1 cellular context compared by ENCODE assay signal in the genomic region with DNA sequence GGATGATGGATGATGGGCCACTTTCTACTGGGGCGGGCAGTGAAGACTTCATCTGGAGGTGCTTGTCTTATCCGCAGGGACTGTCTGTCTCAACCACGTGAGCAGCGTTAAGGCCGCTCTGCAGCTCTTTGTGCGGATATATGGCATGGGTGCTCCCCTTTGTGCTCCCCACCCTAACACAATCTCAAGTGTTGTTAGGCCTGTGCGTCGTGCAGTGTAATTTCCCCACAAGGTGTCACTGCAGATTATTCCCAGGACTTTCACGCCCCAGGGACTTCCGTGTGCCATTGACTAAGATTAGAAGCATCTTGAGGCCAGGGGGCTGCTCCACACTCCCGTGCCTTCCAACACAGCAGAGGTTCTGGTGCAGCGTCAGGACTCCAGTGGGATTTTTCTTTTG.
TF ChIP-seq lines count a peak whose summit lies in the region.

No MANE protein-coding gene starts in this region.

TF ChIP-seq in SK-N-SH treated with all-trans-retinoic acid at 6 μM for 48 hours, 23 proteins besides CTCF, POLR2A, EP300 and RAD21 (continued from another document):
- TF ChIP-seq, protein P1, sequence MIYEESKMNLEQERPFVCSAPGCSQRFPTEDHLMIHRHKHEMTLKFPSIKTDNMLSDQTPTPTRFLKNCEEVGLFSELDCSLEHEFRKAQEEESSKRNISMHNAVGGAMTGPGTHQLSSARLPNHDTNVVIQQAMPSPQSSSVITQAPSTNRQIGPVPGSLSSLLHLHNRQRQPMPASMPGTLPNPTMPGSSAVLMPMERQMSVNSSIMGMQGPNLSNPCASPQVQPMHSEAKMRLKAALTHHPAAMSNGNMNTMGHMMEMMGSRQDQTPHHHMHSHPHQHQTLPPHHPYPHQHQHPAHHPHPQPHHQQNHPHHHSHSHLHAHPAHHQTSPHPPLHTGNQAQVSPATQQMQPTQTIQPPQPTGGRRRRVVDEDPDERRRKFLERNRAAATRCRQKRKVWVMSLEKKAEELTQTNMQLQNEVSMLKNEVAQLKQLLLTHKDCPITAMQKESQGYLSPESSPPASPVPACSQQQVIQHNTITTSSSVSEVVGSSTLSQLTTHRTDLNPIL (CRISPR knock-in tag; IDR thresholded peaks at IDR 0.05; ENCODE audit: low read depth), result no peak
- no peak for TF ChIP-seq ZFP30 (CRISPR knock-in tag; IDR thresholded peaks at IDR 0.05)
